In genomic region chr11:124839051-124839971, GRCh38 we compare ENCODE assay signal across 8 cellular contexts. TPM values are rescaled to one million over a fixed set of nuclear protein-coding genes. Genes with fewer than 3 reads are reported as not detected.
DNase-seq lines count a peak whose midpoint lies in the region; ATAC-seq and TF ChIP-seq lines count a peak whose summit lies in the region.

No MANE protein-coding gene starts in this region.

- peak overlapping the region; percentile 50 for H3K4me2 ChIP-seq in BLaER1
- H3K4me2 ChIP-seq in MM.1S (ENCODE audit: low read depth, low read length), result peak overlapping the region; percentile 49; the same call in 1 of the 2 replicates

- ATAC-seq in GM21528 (IDR thresholded peaks at IDR 0.05; ENCODE audit: low FRiP score, unreplicated experiment), result no peak

- no peak for DNase-seq in MM.1S
- peak; percentile 70 for DNase-seq in ecto neural progenitor cell (ENCODE audit: low spot score)
- no peak for DNase-seq in transverse colon
- no peak for DNase-seq in medulla oblongata (ENCODE audit: extremely low spot score)
- DNase-seq in NCI-H526 treated with DMSO at 0.1 percent for 48 hours (lab: John Stamatoyannopoulos, UW), result no peak

- TF ChIP-seq EP300 in transverse colon (IDR thresholded peaks at IDR 0.05; ENCODE audit: low read depth), result no peak

- H4K20me1 ChIP-seq in BLaER1 (peaks cover 36% of the 10 kb centered on the region; the same call in 1 of the 2 replicates), MM.1S (ENCODE audit: insufficient read depth, low read length) (no peaks in the 10 kb centered on the region)

- no peak overlapping the region for H2AFZ ChIP-seq in MM.1S (ENCODE audit: low read length)
- peak overlapping the region; percentile 87 for H2AFZ ChIP-seq in neuron (ENCODE audit: low read depth, low read length)

- H3K9ac ChIP-seq in BLaER1 (no peak overlapping the region), MM.1S (ENCODE audit: low read length) (no peak overlapping the region)

- H3K9me3 ChIP-seq in BLaER1 (no peaks in the 10 kb centered on the region; the same call in 1 of the 2 replicates), MM.1S (replicated peaks; ENCODE audit: insufficient read depth, low read length) (no peaks in the 10 kb centered on the region), neuron (ENCODE audit: low read length) (no peaks in the 10 kb centered on the region), transverse colon (no peaks in the 10 kb centered on the region)

- 0 out of 2 replicates have a peak, but pooled peaks cover 6% of the 10 kb centered on the region for H3F3A ChIP-seq in MM.1S (ENCODE audit: insufficient read depth, low read length)

- H3K9me2 ChIP-seq in MM.1S (replicated peaks; ENCODE audit: insufficient read depth, low read length), result no peaks in the 10 kb centered on the region

- H3K79me2 ChIP-seq in MM.1S (ENCODE audit: low read length), result no peaks in the 10 kb centered on the region

- H3K36me3 ChIP-seq in BLaER1, result no peaks in the 10 kb centered on the region
- H3K36me3 ChIP-seq in MM.1S (replicated peaks; ENCODE audit: insufficient read depth, low read length), result no peaks in the 10 kb centered on the region
- H3K36me3 ChIP-seq in neuron (ENCODE audit: insufficient read depth, low read length), result no peaks in the 10 kb centered on the region
- H3K36me3 ChIP-seq in transverse colon, result no peaks in the 10 kb centered on the region

- 0 out of 2 replicates have a peak, but pooled peaks cover 15% of the 10 kb centered on the region for H3K4me1 ChIP-seq in BLaER1
- peaks cover 4% of the 10 kb centered on the region; the same call in 1 of the 2 replicates for H3K4me1 ChIP-seq in MM.1S (ENCODE audit: low read length)
- H3K4me1 ChIP-seq in neuron (ENCODE audit: insufficient read depth, low read length), result peaks cover 30% of the 10 kb centered on the region
- peaks cover 10 to 42% (median 21%) of the 10 kb centered on the region in 4 donors for H3K4me1 ChIP-seq in transverse colon

- H3K27me3 ChIP-seq in BLaER1, result peaks cover 73% of the 10 kb centered on the region
- peaks cover 66% of the 10 kb centered on the region for H3K27me3 ChIP-seq in MM.1S (replicated peaks; ENCODE audit: insufficient read depth, low read length)
- H3K27me3 ChIP-seq in neuron (ENCODE audit: insufficient read depth, low read length), result peaks cover 66% of the 10 kb centered on the region
- peaks cover 71% of the 10 kb centered on the region for H3K27me3 ChIP-seq in transverse colon

- H3K27ac ChIP-seq in BLaER1, result no peak overlapping the region
- H3K27ac ChIP-seq in MM.1S (ENCODE audit: low read length), result no peak overlapping the region
- no peak overlapping the region for H3K27ac ChIP-seq in transverse colon

- peak overlapping the region; percentile 23 for H3K4me3 ChIP-seq in BLaER1
- peak overlapping the region; percentile 22; the same call in 1 of the 2 replicates for H3K4me3 ChIP-seq in MM.1S (ENCODE audit: low read length)
- H3K4me3 ChIP-seq in neuron (ENCODE audit: low read length), result peak overlapping the region; percentile 34
- peak overlapping the region in 2 of 4 donors; percentile 20 to 44 for H3K4me3 ChIP-seq in transverse colon

- TF ChIP-seq CTCF in MM.1S (IDR thresholded peaks at IDR 0.05; ENCODE audit: low read length), result no peak
- no peak for TF ChIP-seq CTCF in transverse colon (IDR thresholded peaks at IDR 0.05)

- in situ Hi-C loops in transverse colon (cut with MboI; ENCODE audit: low pct_ligation_motif_present in 1 of 4, low pct_unique_long_range_greater_than_20kb in 1 of 4, low sequenced_read_pairs in 3 of 4), result loop anchor here (5.0 to 25.0 kb wide), 5 partner anchors 75 to 427 kb away; partner anchors contain the start of genes SIAE (in 3 of the 4), SPA17 (in 3 of the 4), ESAM (in 1 of the 4) and OR8B4 (in 1 of the 4)

- TF ChIP-seq POLR2A in transverse colon (IDR thresholded peaks at IDR 0.05), result no peak

- intact Hi-C loops in transverse colon (cut with DNase I; ENCODE audit: low total_unique reads), result loop anchor here (5.0 kb wide), 1 partner anchor 77 kb away; the partner anchor contains the start of gene ESAM

- WGBS in transverse colon (ENCODE audit: low coverage in 1 of 2), 2 donors, result 0 to 3% methylated on average over 3 to 49 of the region's 88 CpGs

RNA-seq across cellular contexts. Expression of gene ROBO3, which starts 25.9 kb away (rescaled TPM):
- 10 to 100 TPM in 2 of 4 donors, 1 to 10 TPM in 2; 5.6 to 38.6 (median 17.0) TPM for total RNA-seq in transverse colon

RNA-seq across cellular contexts. Expression of gene MSANTD2, which starts 39.1 kb away (rescaled TPM):
- 10 to 100 TPM in 2 of 4 donors, 1 to 10 TPM in 2; 8.1 to 40.0 (median 15.1) TPM for total RNA-seq in transverse colon

RNA-seq across cellular contexts. Expression of gene ROBO4, which starts 58.4 kb away (rescaled TPM):
- 10 to 100 TPM in 1 of 4 donors, 1 to 10 TPM in 3; 4.8 to 31.8 (median 6.4) TPM for total RNA-seq in transverse colon
